Comparison of ENCODE assay signal across 28 cellular contexts in the genomic region with DNA sequence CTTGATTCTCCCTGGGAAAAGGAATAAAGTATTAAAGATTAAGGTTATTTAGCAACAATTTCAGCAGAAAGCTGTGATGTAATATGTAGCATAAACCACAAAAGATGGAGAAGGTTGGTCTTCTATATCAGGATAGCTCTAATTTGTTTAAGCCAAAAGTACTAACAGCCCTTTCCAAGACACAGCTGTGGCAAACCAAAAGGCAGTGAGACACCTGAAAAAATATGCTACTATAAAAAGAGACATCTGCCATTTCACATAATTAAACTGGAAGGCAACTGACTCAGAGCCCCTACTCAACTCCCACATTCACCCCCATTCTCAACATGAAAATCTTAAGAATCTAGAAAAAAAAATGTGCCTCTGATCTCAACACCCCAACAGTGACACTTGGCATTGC.
"Had no signal": no experiment of that assay in that cellular context is flagged by ENCODE, and none has a peak within 500 bp of the region (broad histone marks: within the 10 kb centered on the region; RNA-seq: fewer than 3 reads in every experiment).

No MANE protein-coding gene starts in this region.

- DNase-seq: activated CD4-positive, alpha-beta T cell treated with anti-CD3 and anti-CD28 coated beads for 36 hours; activated CD4-positive, alpha-beta T cell treated with anti-CD3 and anti-CD28 coated beads, Interleukin-2, amount 10 ng/mL, durations not matched to agents 7 days and 5 days; activated CD4-positive, alpha-beta T cell treated with anti-CD3 and anti-CD28 coated beads, Interleukin-2, amount 50 U/mL, for 48 hours; activated CD8-positive, alpha-beta T cell treated with anti-CD3 and anti-CD28 coated beads, Interleukin-2, amount 10 ng/mL, durations not matched to agents 7 days and 5 days; activated gamma-delta T cell; activated naive CD4-positive, alpha-beta T cell treated with Interleukin-2 at 50 U/mL for 16 hours; activated naive CD8-positive, alpha-beta T cell treated with anti-CD3 and anti-CD28 coated beads, Interleukin-2, amount 10 ng/mL, durations not matched to agents 7 days and 5 days; activated T-cell treated with anti-CD3 and anti-CD28 coated beads, Interleukin-2, amount 50 U/mL, for 24 hours; amygdala; body of pancreas; cerebellar nuclear complex; Kasumi-1; KBM-7; MM.1S; NCI-H1105; NCI-H1417 treated with DMSO at 0.1 percent for 48 hours; NCI-H187 treated with DMSO at 0.1 percent for 48 hours; NCI-H2081; NCI-H345; NCI-H524 treated with DMSO at 0.1 percent for 48 hours; NK-92 treated with Interleukin-12 subunit alpha and Interleukin-12 subunit beta, amount 100 ng/mL, for 24 hours; SHP77; SJCRH30; T1000 had no signal

- H3K4me1 ChIP-seq: ascending aorta, body of pancreas, SJCRH30 had no signal

- H3K27me3 ChIP-seq: ascending aorta, body of pancreas, SJCRH30 had no signal

- H3K36me3 Mint-ChIP-seq: activated naive CD4-positive, alpha-beta T cell treated with anti-CD3 and anti-CD28 coated beads, Interleukin-2, amount 50 U/mL, for 24 hours; activated naive CD8-positive, alpha-beta T cell treated with anti-CD3 and anti-CD28 coated beads, Interleukin-2, amount 10 ng/mL, durations not matched to agents 7 days and 5 days had no signal

- ATAC-seq: activated CD4-positive, alpha-beta T cell treated with anti-CD3 and anti-CD28 coated beads for 36 hours; activated CD8-positive, alpha-beta T cell treated with anti-CD3 and anti-CD28 coated beads, Interleukin-2, amount 10 ng/mL, durations not matched to agents 7 days and 5 days; body of pancreas had no signal

- H3K27ac ChIP-seq: ascending aorta, body of pancreas, SJCRH30, SK-N-MC had no signal

- H3K4me1 Mint-ChIP-seq: activated CD4-positive, alpha-beta T cell treated with anti-CD3 and anti-CD28 coated beads for 36 hours; activated CD4-positive, alpha-beta T cell treated with anti-CD3 and anti-CD28 coated beads, Interleukin-2, amount 10 ng/mL, durations not matched to agents 7 days and 5 days; activated naive CD4-positive, alpha-beta T cell treated with anti-CD3 and anti-CD28 coated beads, Interleukin-2, amount 50 U/mL, for 24 hours; activated naive CD8-positive, alpha-beta T cell treated with anti-CD3 and anti-CD28 coated beads, Interleukin-2, amount 10 ng/mL, durations not matched to agents 7 days and 5 days had no signal

- H3K9me3 Mint-ChIP-seq: activated CD4-positive, alpha-beta T cell treated with anti-CD3 and anti-CD28 coated beads, Interleukin-2, amount 10 ng/mL, durations not matched to agents 7 days and 5 days; activated naive CD4-positive, alpha-beta T cell treated with anti-CD3 and anti-CD28 coated beads, Interleukin-2, amount 50 U/mL, for 24 hours had no signal

- H3K4me3 ChIP-seq: ascending aorta, body of pancreas, SJCRH30, SK-N-MC had no signal

- H3K9me3 ChIP-seq: ascending aorta, body of pancreas had no signal

- H3K27me3 Mint-ChIP-seq: activated CD4-positive, alpha-beta T cell treated with anti-CD3 and anti-CD28 coated beads for 36 hours; activated CD4-positive, alpha-beta T cell treated with anti-CD3 and anti-CD28 coated beads, Interleukin-2, amount 10 ng/mL, durations not matched to agents 7 days and 5 days; activated naive CD4-positive, alpha-beta T cell treated with anti-CD3 and anti-CD28 coated beads, Interleukin-2, amount 50 U/mL, for 24 hours; activated naive CD8-positive, alpha-beta T cell treated with anti-CD3 and anti-CD28 coated beads, Interleukin-2, amount 10 ng/mL, durations not matched to agents 7 days and 5 days; activated T-cell treated with anti-CD3 and anti-CD28 coated beads, Interleukin-2, amount 50 U/mL, for 24 hours had no signal

- H3K4me3 Mint-ChIP-seq: activated CD4-positive, alpha-beta T cell treated with anti-CD3 and anti-CD28 coated beads for 36 hours; activated CD4-positive, alpha-beta T cell treated with anti-CD3 and anti-CD28 coated beads, Interleukin-2, amount 10 ng/mL, durations not matched to agents 7 days and 5 days; activated CD8-positive, alpha-beta T cell treated with anti-CD3 and anti-CD28 coated beads, Interleukin-2, amount 10 ng/mL, durations not matched to agents 7 days and 5 days; activated naive CD4-positive, alpha-beta T cell treated with anti-CD3 and anti-CD28 coated beads, Interleukin-2, amount 50 U/mL, for 24 hours; activated naive CD8-positive, alpha-beta T cell treated with anti-CD3 and anti-CD28 coated beads, Interleukin-2, amount 10 ng/mL, durations not matched to agents 7 days and 5 days; activated T-cell treated with anti-CD3 and anti-CD28 coated beads, Interleukin-2, amount 50 U/mL, for 24 hours had no signal

- H3K27ac Mint-ChIP-seq: activated CD4-positive, alpha-beta T cell treated with anti-CD3 and anti-CD28 coated beads for 36 hours; activated CD4-positive, alpha-beta T cell treated with anti-CD3 and anti-CD28 coated beads, Interleukin-2, amount 10 ng/mL, durations not matched to agents 7 days and 5 days; activated CD8-positive, alpha-beta T cell treated with anti-CD3 and anti-CD28 coated beads, Interleukin-2, amount 10 ng/mL, durations not matched to agents 7 days and 5 days; activated naive CD4-positive, alpha-beta T cell treated with anti-CD3 and anti-CD28 coated beads, Interleukin-2, amount 50 U/mL, for 24 hours; activated naive CD8-positive, alpha-beta T cell treated with anti-CD3 and anti-CD28 coated beads, Interleukin-2, amount 10 ng/mL, durations not matched to agents 7 days and 5 days; activated T-cell treated with anti-CD3 and anti-CD28 coated beads, Interleukin-2, amount 50 U/mL, for 24 hours; activated T-helper 2 cell treated with anti-CD3 and anti-CD28 coated beads, Interferon-gamma antibody, Interleukin-2, Interleukin-4, amounts not matched to agents 10 μg/mL and 5 μg/mL and 100 μg/mL, durations not matched to agents 14 hours and 24 hours and 36 hours had no signal

- H3K36me3 ChIP-seq: ascending aorta, SJCRH30 had no signal
